Comparison of ENCODE assay signal across 1 cellular context in the genomic region with DNA sequence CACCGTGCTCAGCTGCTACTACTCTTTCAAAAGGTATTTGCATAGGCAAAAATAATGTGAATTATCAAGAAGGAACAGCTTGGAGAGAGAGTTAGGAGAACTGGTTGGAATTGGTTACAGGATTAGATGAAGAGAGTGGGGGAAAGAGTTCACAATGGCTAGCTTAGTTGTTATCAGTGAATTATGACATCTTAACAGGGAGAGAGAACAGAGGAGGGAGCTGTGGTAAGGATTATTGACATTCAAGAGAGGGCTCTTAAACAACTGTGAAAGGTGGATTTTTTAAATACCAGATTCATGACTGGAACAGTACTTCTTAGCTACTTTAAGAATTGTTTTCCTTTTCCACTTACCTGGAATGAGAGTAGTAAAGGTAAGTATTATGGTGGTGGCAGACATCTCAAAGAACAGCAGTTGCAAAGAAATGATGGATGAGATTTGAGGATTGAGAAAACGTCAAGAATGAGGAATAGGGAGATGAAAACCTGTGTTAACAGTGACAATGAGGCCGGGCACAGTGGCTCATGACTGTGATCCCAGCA.
TF ChIP-seq lines count a peak whose summit lies in the region.

No MANE protein-coding gene starts in this region.

TF ChIP-seq in SK-N-SH treated with all-trans-retinoic acid at 6 μM for 48 hours, 23 proteins besides CTCF, POLR2A, EP300 and RAD21:
- TF ChIP-seq ZNF565 (CRISPR knock-in tag; conservative IDR thresholded peaks at IDR 0.05; ENCODE audit: low read depth), result no peak
- TF ChIP-seq ZFP30 (CRISPR knock-in tag; IDR thresholded peaks at IDR 0.05), result no peak
- TF ChIP-seq SNAI2 (CRISPR knock-in tag; IDR thresholded peaks at IDR 0.05), result no peak
- no peak for TF ChIP-seq OSR1 (CRISPR knock-in tag; IDR thresholded peaks at IDR 0.05)
- no peak for TF ChIP-seq ESRRG (CRISPR knock-in tag; IDR thresholded peaks at IDR 0.05)
TF ChIP-seq in SK-N-SH treated with all-trans-retinoic acid at 6 μM for 48 hours: peak in this region for 0.
